In the genomic region with DNA sequence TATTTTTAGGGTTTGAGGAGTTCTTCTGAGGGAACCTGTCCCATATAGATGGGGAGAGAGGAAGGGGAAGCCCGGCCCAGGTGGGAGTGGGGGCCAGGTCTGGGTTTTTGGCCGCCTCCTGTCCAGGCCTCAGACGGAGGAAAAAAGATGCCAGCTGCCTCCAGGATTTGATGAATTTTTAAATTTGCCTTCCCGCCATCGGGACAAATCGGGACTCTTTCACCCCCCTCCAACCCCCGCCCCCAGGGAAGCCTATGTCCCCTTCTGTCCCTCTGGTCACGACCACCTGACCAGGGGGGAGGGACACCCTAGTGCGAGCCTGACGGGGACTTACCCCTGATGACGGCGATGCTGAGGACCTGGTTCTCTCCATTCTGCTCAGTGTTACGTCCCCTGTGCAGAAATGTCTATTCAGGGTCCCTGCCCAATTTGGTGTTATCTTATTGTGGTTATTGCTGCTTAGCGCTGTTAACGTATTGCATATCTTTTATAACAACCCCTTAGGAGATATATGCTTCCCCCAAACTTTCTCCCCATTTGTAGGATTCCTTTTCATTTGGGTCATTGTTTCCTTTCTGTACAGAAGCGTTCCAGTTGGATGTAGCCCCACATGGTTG, we compare ENCODE assay signal across 8 cellular contexts.
DNase-seq lines count a peak whose midpoint lies in the region; ATAC-seq and TF ChIP-seq lines count a peak whose summit lies in the region.

No MANE protein-coding gene starts in this region.

- in situ Hi-C loops in IMR-90 (cut with MboI; ENCODE audit: low sequenced_read_pairs) = no loop called here

- peaks cover 2 to 40% of the 10 kb centered on the region in 2 experiments for H3K79me1 ChIP-seq in IMR-90 (ENCODE audit: low read depth in 1 of 2, low read length in 2 of 2)

- WGBS in IMR-90 (ENCODE audit: extremely low coverage in 2 of 2, insufficient read length in 1 of 2), 2 experiments = no CpG with 5 or more reads among the region's 16 CpGs
- WGBS in right cardiac atrium = 2% methylated on average over 16 of the region's 16 CpGs

- no peaks in the 10 kb centered on the region for H3K9me3 ChIP-seq in IMR-90 (ENCODE audit: control insufficient read depth, insufficient read depth, low read length)
- no peaks in the 10 kb centered on the region for H3K9me3 ChIP-seq in right cardiac atrium (ENCODE audit: control insufficient read depth, low read length)

- H3K36me3 ChIP-seq in IMR-90 (ENCODE audit: control insufficient read depth, insufficient read depth, low read length) = 0 out of 2 replicates have a peak, but pooled peaks cover 2% of the 10 kb centered on the region

- peaks cover 15% of the 10 kb centered on the region for H3K4me1 ChIP-seq in IMR-90 (ENCODE audit: control insufficient read depth, insufficient read depth, low read length)
- H3K4me1 ChIP-seq in right cardiac atrium (ENCODE audit: control insufficient read depth, insufficient read depth, low read length) = no peaks in the 10 kb centered on the region

- peak overlapping the region; percentile 67 for H3K23ac ChIP-seq in IMR-90 (ENCODE audit: low read depth, low read length)

- H2BK5ac ChIP-seq in IMR-90 (ENCODE audit: low read depth, low read length, poor library complexity, severe bottlenecking) = peak overlapping the region; percentile 71

- peak overlapping the region; percentile 29; the same call in 1 of the 2 replicates for H4K91ac ChIP-seq in IMR-90 (ENCODE audit: insufficient read depth, low read depth, low read length)

- H2AK9ac ChIP-seq in IMR-90 (replicated peaks; ENCODE audit: low read depth, low read length, poor library complexity) = peak overlapping the region; percentile 93

- H3K14ac ChIP-seq in IMR-90 (replicated peaks; ENCODE audit: low read depth, low read length) = peak overlapping the region; percentile 79; the same call in 1 of the 2 replicates

- no peak overlapping the region for H3K18ac ChIP-seq in IMR-90 (ENCODE audit: low read depth, low read length)

- H3K9ac ChIP-seq in IMR-90 (ENCODE audit: low read depth, low read length) = peak overlapping the region; percentile 93

- H3K4me2 ChIP-seq in IMR-90 (ENCODE audit: low read depth, low read length) = peak overlapping the region; percentile 98

- no peak overlapping the region for H2BK120ac ChIP-seq in IMR-90 (ENCODE audit: low read depth, low read length)

- DNase-seq in Right ventricle myocardium inferior (ENCODE audit: missing footprints) = no peak
- DNase-seq in cardiac septum (ENCODE audit: low spot score) = no peak
- DNase-seq in IMR-90 = peak; percentile 47
- DNase-seq in activated naive CD4-positive, alpha-beta T cell treated with anti-CD3 and anti-CD28 coated beads, Interleukin-2, amount 50 U/mL, for 72 hours (ENCODE audit: low spot score in 2 of 2) = no peak
- DNase-seq in right cardiac atrium = no peak
- peak; percentile 16 for DNase-seq in retina
- no peak for DNase-seq in ecto neural progenitor cell (ENCODE audit: low spot score)

- peak overlapping the region; percentile 94 to 98 for H3K27ac Mint-ChIP-seq in activated naive CD4-positive, alpha-beta T cell treated with anti-CD3 and anti-CD28 coated beads, Interleukin-2, amount 50 U/mL, for 72 hours

- peak overlapping the region; percentile 41 for H2AK5ac ChIP-seq in IMR-90 (ENCODE audit: low read depth, low read length)

- H4K20me1 ChIP-seq in IMR-90 (ENCODE audit: insufficient read depth, low read length) = peaks cover 36% of the 10 kb centered on the region

- H3K4me3 ChIP-seq in IMR-90 (ENCODE audit: insufficient read depth, low read depth, low read length) (peak overlapping the region; percentile 69), right cardiac atrium (ENCODE audit: low read length) (peak overlapping the region; percentile 71)

- TF ChIP-seq CTCF in IMR-90 (conservative IDR thresholded peaks at IDR 0.05; ENCODE audit: low read depth, low read length) = no peak

- peak overlapping the region; percentile 54 to 89 for H4K8ac ChIP-seq in IMR-90 (ENCODE audit: low read depth in 2 of 2, low read length in 2 of 2)

- CTCF ChIA-PET in IMR-90 (lab: Yijun Ruan, JAX) = interaction anchor here (0.6 kb wide), 1 partner anchor 29 kb away, joined by 3 read pairs; no protein-coding TSS in a partner anchor

- H3K9me3 Mint-ChIP-seq in activated naive CD4-positive, alpha-beta T cell treated with anti-CD3 and anti-CD28 coated beads, Interleukin-2, amount 50 U/mL, for 72 hours = no peaks in the 10 kb centered on the region

- POLR2A ChIA-PET in IMR-90 (lab: Charles Lee; ENCODE audit: unreplicated experiment) = no interaction called here

- peak overlapping the region; percentile 1 for H4K5ac ChIP-seq in IMR-90 (ENCODE audit: low read depth, low read length)

- ATAC-seq in Right ventricle myocardium inferior = peak; percentile 24
- peak; percentile 31 for ATAC-seq in IMR-90 (ENCODE audit: low read depth)
- ATAC-seq in activated naive CD4-positive, alpha-beta T cell treated with anti-CD3 and anti-CD28 coated beads, Interleukin-2, amount 50 U/mL, for 72 hours = peak; percentile 33 to 73
- ATAC-seq in right cardiac atrium = peak; percentile 42 to 55
- no peak for ATAC-seq in GM19035 (IDR thresholded peaks at IDR 0.05; ENCODE audit: unreplicated experiment)

- H3K4ac ChIP-seq in IMR-90 (ENCODE audit: low read depth, low read length) = peak overlapping the region; percentile 75

- H3K56ac ChIP-seq in IMR-90 (ENCODE audit: extremely low read depth, insufficient read depth, low read length) = peak overlapping the region; percentile 82

- H2BK20ac ChIP-seq in IMR-90 (ENCODE audit: low read depth, low read length) = no peak overlapping the region

- dilution Hi-C loops in IMR-90 (cut with HindIII; ENCODE audit: low sequenced_read_pairs, unreplicated experiment) = no loop called here

- BruUV-seq in IMR-90 (replicated peaks; lab: Mats Ljungman, UMichigan) = no TSS peak

- no peak overlapping the region for H2BK15ac ChIP-seq in IMR-90 (ENCODE audit: low read depth, low read length)

- H3K27me3 ChIP-seq in IMR-90 (ENCODE audit: control insufficient read depth, insufficient read depth, low read length) = no peaks in the 10 kb centered on the region
- no peaks in the 10 kb centered on the region for H3K27me3 ChIP-seq in right cardiac atrium (ENCODE audit: control insufficient read depth, insufficient read depth)

- intact Hi-C loops in Right ventricle myocardium inferior (cut with DNase I) (no loop called here), cardiac septum (cut with DNase I) (loop anchor here (5.0 kb wide), 1 partner anchor 86 kb away; no protein-coding TSS in a partner anchor), IMR-90 (cut with micrococcal nuclease) (loop anchor here (1.0 to 5.0 kb wide), 5 partner anchors 46 to 324 kb away; no protein-coding TSS in a partner anchor), right cardiac atrium (cut with DNase I) (loop anchor here in 2 of 4 donors (5.0 to 10.0 kb wide), 2 partner anchors 84 to 86 kb away; no protein-coding TSS in a partner anchor)

- TF ChIP-seq RAD21 in IMR-90 (IDR thresholded peaks at IDR 0.05; ENCODE audit: low read length) = no peak

- H3K36me3 Mint-ChIP-seq in activated naive CD4-positive, alpha-beta T cell treated with anti-CD3 and anti-CD28 coated beads, Interleukin-2, amount 50 U/mL, for 72 hours = peaks cover 11 to 33% of the 10 kb centered on the region in 2 donors

- TF ChIP-seq POLR2A in IMR-90 (IDR thresholded peaks at IDR 0.05; ENCODE audit: low read depth, low read length) = no peak

- H2AFZ ChIP-seq in IMR-90 (replicated peaks; ENCODE audit: low read length, poor library complexity) = peak overlapping the region; percentile 29

- H3K27ac ChIP-seq in IMR-90 (ENCODE audit: insufficient read depth, low read length) = peak overlapping the region; percentile 84
- no peak overlapping the region for H3K27ac ChIP-seq in right cardiac atrium (ENCODE audit: low read length)

- H3K9me1 ChIP-seq in IMR-90 (ENCODE audit: insufficient read depth, low read length) = no peaks in the 10 kb centered on the region

TF ChIP-seq in IMR-90, 13 proteins besides CTCF, POLR2A, EP300 and RAD21:
- TF ChIP-seq, protein P1, sequence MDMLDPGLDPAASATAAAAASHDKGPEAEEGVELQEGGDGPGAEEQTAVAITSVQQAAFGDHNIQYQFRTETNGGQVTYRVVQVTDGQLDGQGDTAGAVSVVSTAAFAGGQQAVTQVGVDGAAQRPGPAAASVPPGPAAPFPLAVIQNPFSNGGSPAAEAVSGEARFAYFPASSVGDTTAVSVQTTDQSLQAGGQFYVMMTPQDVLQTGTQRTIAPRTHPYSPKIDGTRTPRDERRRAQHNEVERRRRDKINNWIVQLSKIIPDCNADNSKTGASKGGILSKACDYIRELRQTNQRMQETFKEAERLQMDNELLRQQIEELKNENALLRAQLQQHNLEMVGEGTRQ (IDR thresholded peaks at IDR 0.05; ENCODE audit: low read depth, low read length) = peak; percentile 39; the same call in 1 of the 2 replicates
- TF ChIP-seq MXI1 (IDR thresholded peaks at IDR 0.05; ENCODE audit: borderline replicate concordance, low read depth, low read length) = peak; percentile 33; the same call in 1 of the 2 replicates
- no peak for TF ChIP-seq BHLHE40 (IDR thresholded peaks at IDR 0.05; ENCODE audit: low read depth, low read length)
- TF ChIP-seq CEBPB (IDR thresholded peaks at IDR 0.05; ENCODE audit: low read depth, low read length) = no peak
- peak; percentile 18; the same call in 1 of the 2 replicates for TF ChIP-seq MAZ (IDR thresholded peaks at IDR 0.05; ENCODE audit: borderline replicate concordance, low read depth, low read length)

Comparison
In these comparisons a context has a peak if more than half of its experiments do, and no peak if none do; other contexts are left out.
1. DNase-seq: peak in IMR-90 (single experiment) and retina (single experiment); none in Right ventricle myocardium inferior (single experiment), cardiac septum (single experiment), activated naive CD4-positive, alpha-beta T cell treated with anti-CD3 and anti-CD28 coated beads, Interleukin-2, amount 50 U/mL, for 72 hours (0 of 2), right cardiac atrium (0 of 3) and ecto neural progenitor cell (single experiment).